ENCODE assay signal across 8 cellular contexts in genomic region chr6:112196290-112196689, GRCh38. TPM values are rescaled to one million over a fixed set of nuclear protein-coding genes. Genes with fewer than 3 reads are reported as not detected.
"Had no signal": no experiment of that assay in that cellular context is flagged by ENCODE, and none has a peak within 500 bp of the region (broad histone marks: within the 10 kb centered on the region; RNA-seq: fewer than 3 reads in every experiment).

No MANE protein-coding gene starts in this region.

- DNase-seq: GM23248, GOT3, H7, IMR-90 had no signal

- H3K4me3 ChIP-seq: GM23248, HAP-1 had no signal

- H3K9ac ChIP-seq: GM23248 had no signal

- H2AFZ ChIP-seq: GM23248 had no signal

- H3K36me3 ChIP-seq: HAP-1 had no signal

- H3K9me3 ChIP-seq: HAP-1 had no signal

- H3K27ac ChIP-seq: GM23248 had no signal

- H3K4me1 ChIP-seq: HAP-1 had no signal

- ATAC-seq: HCT116 had no signal

- FAIRE-seq: HTR-8/SVneo had no signal

RNA-seq across cellular contexts. Expression of gene LAMA4, which starts 58.1 kb away (rescaled TPM):
- total RNA-seq: HT-29 had no signal
